In the genomic region with DNA sequence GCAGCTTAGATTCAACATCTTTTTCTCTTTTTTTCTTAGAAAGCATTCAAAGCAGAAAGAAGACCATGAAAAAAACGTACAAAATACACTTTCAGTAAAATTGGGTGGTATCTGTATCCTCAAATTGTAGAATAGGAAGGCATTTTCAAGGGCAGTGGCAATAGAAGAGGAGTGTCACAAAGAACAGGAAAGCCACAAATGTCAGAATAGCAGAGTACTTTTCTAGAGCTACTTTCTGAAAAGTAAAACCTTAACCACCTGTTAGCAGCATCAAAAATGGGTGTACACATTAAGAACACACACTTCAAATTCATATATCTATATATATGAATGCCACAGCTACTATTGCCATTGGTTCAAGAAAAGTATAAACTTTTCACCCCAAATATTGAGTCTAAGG, we compare ENCODE assay signal across 24 cellular contexts.
"Had no signal": no experiment of that assay in that cellular context is flagged by ENCODE, and none has a peak within 500 bp of the region (broad histone marks: within the 10 kb centered on the region; RNA-seq: fewer than 3 reads in every experiment).

No MANE protein-coding gene starts in this region.

- H3K9me2 ChIP-seq: SK-N-SH had no signal

- H3K9ac ChIP-seq: SK-N-SH had no signal

- H3K36me3 Mint-ChIP-seq: IgD-negative memory B cell had no signal

- H3K9me3 ChIP-seq: SK-N-SH had no signal

- H3K4me1 Mint-ChIP-seq: IgD-negative memory B cell had no signal

- DNase-seq: KBM-7; NCI-H1092; NCI-H1105 treated with DMSO at 0.1 percent for 48 hours; NCI-H1417 treated with DMSO at 0.1 percent for 48 hours; NCI-H146; NCI-H1694 treated with DMSO at 0.1 percent for 48 hours; NCI-H1930; NCI-H2081; NCI-H2107; NCI-H226; NCI-H446; NCI-H510A; NCI-H524 treated with DMSO at 0.1 percent for 48 hours; NCI-H69; NCI-H774; NK-92 treated with Interleukin-12 subunit alpha and Interleukin-12 subunit beta, amount 100 ng/mL, for 24 hours; PC-3; SHP77; SK-N-SH; T-helper 1 cell had no signal

- H3K4me2 ChIP-seq: SK-N-SH had no signal

- H3K4me3 Mint-ChIP-seq: IgD-negative memory B cell had no signal

- H3K27ac Mint-ChIP-seq: IgD-negative memory B cell had no signal

- H3K27ac ChIP-seq: HL-60, RWPE1 had no signal

- ATAC-seq: Panc1, PC-3 had no signal
